Comparison of ENCODE assay signal across 22 cellular contexts in genomic region chr5:80665057-80665456, GRCh38. TPM values are rescaled to one million over a fixed set of nuclear protein-coding genes. Genes with fewer than 3 reads are reported as not detected.
DNase-seq lines count a peak whose midpoint lies in the region; ATAC-seq, FAIRE-seq and TF ChIP-seq lines count a peak whose summit lies in the region.
"Had no signal": no experiment of that assay in that cellular context is flagged by ENCODE, and none has a peak within 500 bp of the region (broad histone marks: within the 10 kb centered on the region; RNA-seq: fewer than 3 reads in every experiment).

No MANE protein-coding gene starts in this region.

- ATAC-seq in SK-N-SH treated with all-trans-retinoic acid at 6 μM for 48 hours = peak; percentile 80
- ATAC-seq in GM21390 (IDR thresholded peaks at IDR 0.05; ENCODE audit: unreplicated experiment) = no peak
- ATAC-seq: CD8-positive, alpha-beta T cell had no signal

- peaks cover 55% of the 10 kb centered on the region for H3K36me3 ChIP-seq in Loucy (ENCODE audit: insufficient read depth, low read length)
- H3K36me3 ChIP-seq in subcutaneous abdominal adipose tissue (ENCODE audit: control insufficient read depth in 5 of 5, insufficient read depth in 5 of 5, low read length in 5 of 5) = peaks cover 5 to 46% (median 26%) of the 10 kb centered on the region in 5 donors
- H3K36me3 ChIP-seq in breast epithelium = no peaks in the 10 kb centered on the region

- no peak for TF ChIP-seq POLR2A in breast epithelium (IDR thresholded peaks at IDR 0.05)

- no peak overlapping the region for H3K9ac ChIP-seq in Loucy (ENCODE audit: low read depth, low read length, poor library complexity, severe bottlenecking)
- H3K9ac ChIP-seq in subcutaneous abdominal adipose tissue (ENCODE audit: low read length in 5 of 5) = peak overlapping the region in 1 of 5 donors; percentile 4
- H3K9ac ChIP-seq: BLaER1 treated with 17β-estradiol and CSF1 and Interleukin-3, amounts not matched to agents 10 nM and 100 nM had no signal

- DNase-seq in GM18507 (ENCODE audit: extremely low spot score, insufficient read length, low read depth) (no peak), breast epithelium (ENCODE audit: low spot score in 2 of 2) (no peak), AML-193 (lab: John Stamatoyannopoulos, UW) (no peak)
- DNase-seq: 8988T; ACHN; Caco-2; Calu3; CD4-positive, alpha-beta T cell; CD8-positive, alpha-beta T cell; DMS79 treated with DMSO at 0.1 percent for 48 hours; GF-D8 had no signal

- peaks cover 37% of the 10 kb centered on the region for H3K79me2 ChIP-seq in Loucy (ENCODE audit: insufficient read depth, low read length)

- H3K27me3 ChIP-seq in Loucy (ENCODE audit: insufficient read depth, low read length, poor library complexity, severe bottlenecking) (no peaks in the 10 kb centered on the region), subcutaneous abdominal adipose tissue (ENCODE audit: control insufficient read depth in 5 of 5, insufficient read depth in 4 of 5, low read length in 5 of 5) (no peaks in the 10 kb centered on the region), breast epithelium (no peaks in the 10 kb centered on the region)
- H3K27me3 ChIP-seq: BLaER1 treated with 17β-estradiol and CSF1 and Interleukin-3, amounts not matched to agents 10 nM and 100 nM had no signal

- no peak overlapping the region for H2AFZ ChIP-seq in Loucy (ENCODE audit: low read length)

- no peaks in the 10 kb centered on the region for H3K9me2 ChIP-seq in Loucy (replicated peaks; ENCODE audit: low read depth, low read length)

- peaks cover 22% of the 10 kb centered on the region for H3K4me1 ChIP-seq in Loucy (ENCODE audit: insufficient read depth, low read length, poor library complexity, severe bottlenecking)
- H3K4me1 ChIP-seq in subcutaneous abdominal adipose tissue (ENCODE audit: control insufficient read depth in 5 of 5, insufficient read depth in 5 of 5, low read length in 5 of 5) = peaks cover 3 to 68% (median 43%) of the 10 kb centered on the region in 5 donors
- H3K4me1 ChIP-seq in breast epithelium = no peaks in the 10 kb centered on the region
- H3K4me1 ChIP-seq: Caco-2 had no signal

- H3K4me2 ChIP-seq in Loucy (ENCODE audit: low read depth, low read length, poor library complexity, severe bottlenecking) = peak overlapping the region; percentile 7
- H3K4me2 ChIP-seq: BLaER1 treated with 17β-estradiol and CSF1 and Interleukin-3, amounts not matched to agents 10 nM and 100 nM had no signal

- H3K27ac ChIP-seq in subcutaneous abdominal adipose tissue (ENCODE audit: low read depth, low read length) (peak overlapping the region; percentile 42), breast epithelium (no peak overlapping the region)
- H3K27ac ChIP-seq: BLaER1 treated with 17β-estradiol and CSF1 and Interleukin-3, amounts not matched to agents 10 nM and 100 nM; C4-2B had no signal

- peaks cover 11% of the 10 kb centered on the region for H4K20me1 ChIP-seq in Loucy (ENCODE audit: insufficient read depth, low read length, poor library complexity, severe bottlenecking)

- intact Hi-C loops in breast epithelium (cut with DNase I; ENCODE audit: low total_unique reads) = no loop called here

- H3F3A ChIP-seq in Loucy (ENCODE audit: low read depth) = peaks cover 3% of the 10 kb centered on the region; the same call in 1 of the 2 replicates

- H3K4me3 ChIP-seq in Loucy (ENCODE audit: low read length, poor library complexity, severe bottlenecking) = no peak overlapping the region
- no peak overlapping the region for H3K4me3 ChIP-seq in subcutaneous abdominal adipose tissue (ENCODE audit: low read depth in 1 of 5, low read length in 5 of 5)
- no peak overlapping the region for H3K4me3 ChIP-seq in breast epithelium
- H3K4me3 ChIP-seq: BLaER1 treated with 17β-estradiol and CSF1 and Interleukin-3, amounts not matched to agents 10 nM and 100 nM had no signal

- H3K9me3 ChIP-seq in Loucy (ENCODE audit: insufficient read depth, low read depth, low read length) (peaks cover 3% of the 10 kb centered on the region; the same call in 1 of the 2 replicates), subcutaneous abdominal adipose tissue (ENCODE audit: control insufficient read depth in 5 of 5, low read length in 5 of 5) (no peaks in the 10 kb centered on the region), breast epithelium (no peaks in the 10 kb centered on the region)
- H3K9me3 ChIP-seq: Caco-2 had no signal

- peak; percentile 12 for FAIRE-seq in GM18507 (lab: Jason Lieb, UNC)
- FAIRE-seq: A204.1, D721Med, G401.6, GM12891, GM19239 had no signal

- no peak for TF ChIP-seq CTCF in Loucy (conservative IDR thresholded peaks at IDR 0.05; ENCODE audit: low read length)
- no peak for TF ChIP-seq CTCF in breast epithelium (IDR thresholded peaks at IDR 0.05)

TF ChIP-seq in SK-N-SH treated with all-trans-retinoic acid at 6 μM for 48 hours, 23 proteins besides CTCF, POLR2A, EP300 and RAD21:
- TF ChIP-seq ISL1 (CRISPR knock-in tag; IDR thresholded peaks at IDR 0.05) = peak; percentile 56
- TF ChIP-seq ZNF70 (CRISPR knock-in tag; IDR thresholded peaks at IDR 0.05) = no peak
- TF ChIP-seq, protein P1, sequence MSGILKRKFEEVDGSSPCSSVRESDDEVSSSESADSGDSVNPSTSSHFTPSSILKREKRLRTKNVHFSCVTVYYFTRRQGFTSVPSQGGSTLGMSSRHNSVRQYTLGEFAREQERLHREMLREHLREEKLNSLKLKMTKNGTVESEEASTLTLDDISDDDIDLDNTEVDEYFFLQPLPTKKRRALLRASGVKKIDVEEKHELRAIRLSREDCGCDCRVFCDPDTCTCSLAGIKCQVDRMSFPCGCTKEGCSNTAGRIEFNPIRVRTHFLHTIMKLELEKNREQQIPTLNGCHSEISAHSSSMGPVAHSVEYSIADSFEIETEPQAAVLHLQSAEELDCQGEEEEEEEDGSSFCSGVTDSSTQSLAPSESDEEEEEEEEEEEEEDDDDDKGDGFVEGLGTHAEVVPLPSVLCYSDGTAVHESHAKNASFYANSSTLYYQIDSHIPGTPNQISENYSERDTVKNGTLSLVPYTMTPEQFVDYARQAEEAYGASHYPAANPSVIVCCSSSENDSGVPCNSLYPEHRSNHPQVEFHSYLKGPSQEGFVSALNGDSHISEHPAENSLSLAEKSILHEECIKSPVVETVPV (CRISPR knock-in tag; IDR thresholded peaks at IDR 0.05) = no peak
- no peak for TF ChIP-seq ZNF8 (CRISPR knock-in tag; IDR thresholded peaks at IDR 0.05)
- TF ChIP-seq PPARA (CRISPR knock-in tag; IDR thresholded peaks at IDR 0.05; ENCODE audit: borderline replicate concordance) = no peak

RNA-seq across cellular contexts. Expression of gene DHFR, which starts 10.3 kb away (rescaled TPM):
- total RNA-seq in breast epithelium = 10 to 100 TPM in 2 of 3 donors, 1 to 10 TPM in 1; 6.9 to 22.4 (median 10.8) TPM

RNA-seq across cellular contexts. Expression of gene MSH3, which starts 10.6 kb away (rescaled TPM):
- total RNA-seq in breast epithelium = 10 to 100 TPM; 20.0 to 21.4 (median 21.3) TPM
